ENCODE assay signal across 1 cellular context in genomic region chr20:4220352-4220751, GRCh38.
TF ChIP-seq lines count a peak whose summit lies in the region.

No MANE protein-coding gene starts in this region.

TF ChIP-seq in HepG2, 621 proteins besides CTCF, POLR2A, EP300 and RAD21 (continued from another document):
- TF ChIP-seq, protein P1, sequence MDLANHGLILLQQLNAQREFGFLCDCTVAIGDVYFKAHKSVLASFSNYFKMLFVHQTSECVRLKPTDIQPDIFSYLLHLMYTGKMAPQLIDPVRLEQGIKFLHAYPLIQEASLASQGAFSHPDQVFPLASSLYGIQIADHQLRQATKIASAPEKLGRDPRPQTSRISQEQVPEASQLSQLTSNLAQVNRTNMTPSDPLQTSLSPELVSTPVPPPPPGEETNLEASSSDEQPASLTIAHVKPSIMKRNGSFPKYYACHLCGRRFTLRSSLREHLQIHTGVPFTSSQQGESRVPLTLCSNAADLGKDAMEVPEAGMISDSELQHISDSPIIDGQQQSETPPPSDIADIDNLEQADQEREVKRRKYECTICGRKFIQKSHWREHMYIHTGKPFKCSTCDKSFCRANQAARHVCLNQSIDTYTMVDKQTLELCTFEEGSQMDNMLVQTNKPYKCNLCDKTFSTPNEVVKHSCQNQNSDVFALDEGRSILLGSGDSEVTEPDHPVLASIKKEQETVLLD (CRISPR knock-in tag; IDR thresholded peaks at IDR 0.05; ENCODE audit: low read depth) = no peak
- TF ChIP-seq ZNF329 (CRISPR knock-in tag; IDR thresholded peaks at IDR 0.05; ENCODE audit: low read depth) (no peak), ZNF33A (CRISPR knock-in tag; IDR thresholded peaks at IDR 0.05; ENCODE audit: borderline replicate concordance) (no peak)
